ENCODE assay signal across 8 cellular contexts in genomic region chr9:136808075-136808780, GRCh38. TPM values are rescaled to one million over a fixed set of nuclear protein-coding genes. Genes with fewer than 3 reads are reported as not detected.
DNase-seq lines count a peak whose midpoint lies in the region; ATAC-seq and TF ChIP-seq lines count a peak whose summit lies in the region.

No MANE protein-coding gene starts in this region.

- H3K27ac ChIP-seq in left lung = peak overlapping the region; percentile 30 to 93

- peak overlapping the region; percentile 85 for H3K4me3 Mint-ChIP-seq in T-helper 1 cell treated with Interleukin-12 subunit alpha and Interleukin-12 subunit beta and Interleukin-4 antibody, amounts not matched to agents 30 μg/mL and 1 μg/mL, for 36 hours

- peaks cover 30% of the 10 kb centered on the region for H3K4me1 Mint-ChIP-seq in T-helper 1 cell treated with Interleukin-12 subunit alpha and Interleukin-12 subunit beta and Interleukin-4 antibody, amounts not matched to agents 30 μg/mL and 1 μg/mL, for 36 hours (ENCODE audit: low read depth)

- H3K36me3 ChIP-seq in left lung = peaks cover 0 to 31% of the 10 kb centered on the region in 2 donors

- H3K36me3 Mint-ChIP-seq in T-helper 1 cell treated with Interleukin-12 subunit alpha and Interleukin-12 subunit beta and Interleukin-4 antibody, amounts not matched to agents 30 μg/mL and 1 μg/mL, for 36 hours (ENCODE audit: low read depth) = peaks cover 21% of the 10 kb centered on the region

- peak overlapping the region; percentile 71 for H3K27ac Mint-ChIP-seq in T-helper 1 cell treated with Interleukin-12 subunit alpha and Interleukin-12 subunit beta and Interleukin-4 antibody, amounts not matched to agents 30 μg/mL and 1 μg/mL, for 36 hours

- ATAC-seq in HG03025 (IDR thresholded peaks at IDR 0.05; ENCODE audit: low FRiP score, unreplicated experiment) = peak; percentile 31
- ATAC-seq in left lung = peak; percentile 21

- peaks cover 15 to 41% of the 10 kb centered on the region in 2 donors for H3K4me1 ChIP-seq in left lung

- DNase-seq in NCI-H1417 (lab: John Stamatoyannopoulos, UW) = peak; percentile 10 to 65 (median 59)
- DNase-seq in NCI-H1417 treated with DMSO at 0.1 percent for 48 hours (lab: John Stamatoyannopoulos, UW) = no peak
- DNase-seq in cardiac fibroblast (ENCODE audit: low read depth in 2 of 2) = peak in 1 of 2 donors; percentile 10
- DNase-seq in left lung = peak in 1 of 2 donors; percentile 85
- DNase-seq in stimulated activated CD8-positive, alpha-beta memory T cell treated with anti-CD3 and anti-CD28 coated beads, Interleukin-4, amount 100 ng/mL, for 48 hours = peak; percentile 50
- no peak for DNase-seq in T1000 (lab: John Stamatoyannopoulos, UW)

- TF ChIP-seq CTCF in cardiac fibroblast (IDR thresholded peaks at IDR 0.05; ENCODE audit: low read depth, low read length) (no peak), left lung (IDR thresholded peaks at IDR 0.05) (no peak)

- H3K27me3 ChIP-seq in left lung = no peaks in the 10 kb centered on the region

- no peaks in the 10 kb centered on the region for H3K9me3 ChIP-seq in left lung

- no peaks in the 10 kb centered on the region for H3K27me3 Mint-ChIP-seq in T-helper 1 cell treated with Interleukin-12 subunit alpha and Interleukin-12 subunit beta and Interleukin-4 antibody, amounts not matched to agents 30 μg/mL and 1 μg/mL, for 36 hours (ENCODE audit: low read depth)

- peak overlapping the region; percentile 85 to 91 for H3K4me3 ChIP-seq in cardiac fibroblast (replicated peaks in 1 of 2; ENCODE audit: low read depth in 2 of 2, low read length in 2 of 2)
- peak overlapping the region; percentile 67 to 93 for H3K4me3 ChIP-seq in left lung

- no peaks in the 10 kb centered on the region for H3K9me3 Mint-ChIP-seq in T-helper 1 cell treated with Interleukin-12 subunit alpha and Interleukin-12 subunit beta and Interleukin-4 antibody, amounts not matched to agents 30 μg/mL and 1 μg/mL, for 36 hours

- intact Hi-C loops in left lung (cut with DNase I) = no loop called here

RNA-seq across cellular contexts. Expression of gene RABL6, which starts 0.5 kb away (rescaled TPM):
- total RNA-seq in left lung = 10 to 100 TPM; 75.9 to 80.8 TPM

RNA-seq across cellular contexts. Expression of gene CCDC183, which starts 12.1 kb away (rescaled TPM):
- under 1 TPM in 1 of 2 donors, not detected in 1; 0.44 TPM for total RNA-seq in left lung

RNA-seq across cellular contexts. Expression of gene TMEM141, which starts 17.1 kb away (rescaled TPM):
- 10 to 100 TPM; 74.3 to 76.6 TPM for total RNA-seq in left lung

RNA-seq across cellular contexts. Expression of gene AJM1, which starts 34.0 kb away (rescaled TPM):
- 1 to 10 TPM; 1.7 to 2.6 TPM for total RNA-seq in left lung

RNA-seq across cellular contexts. Expression of gene PHPT1, which starts 41.0 kb away (rescaled TPM):
- 100 to 1,000 TPM; 118 to 151 TPM for total RNA-seq in left lung

Comparison
In these comparisons a context has a peak if more than half of its experiments do, and no peak if none do; other contexts are left out.
1. DNase-seq: peak in NCI-H1417 (3 of 3) and stimulated activated CD8-positive, alpha-beta memory T cell treated with anti-CD3 and anti-CD28 coated beads, Interleukin-4, amount 100 ng/mL, for 48 hours (single experiment); none in NCI-H1417 treated with DMSO at 0.1 percent for 48 hours (single experiment) and T1000 (single experiment).